Comparison of ENCODE assay signal across 36 cellular contexts in genomic region chr13:112092453-112092852, GRCh38. TPM values are rescaled to one million over a fixed set of nuclear protein-coding genes. Genes with fewer than 3 reads are reported as not detected.
"Had no signal": no experiment of that assay in that cellular context is flagged by ENCODE, and none has a peak within 500 bp of the region (broad histone marks: within the 10 kb centered on the region; RNA-seq: fewer than 3 reads in every experiment).

No MANE protein-coding gene starts in this region.

- H3K27me3 Mint-ChIP-seq: activated CD4-positive, alpha-beta memory T cell treated with anti-CD3 and anti-CD28 coated beads, Interleukin-2, amount 10 ng/mL, durations not matched to agents 7 days and 5 days; activated naive CD4-positive, alpha-beta T cell treated with anti-CD3 and anti-CD28 coated beads, Interleukin-2, amount 10 ng/mL, durations not matched to agents 7 days and 5 days had no signal

- H3K4me1 ChIP-seq: esophagus muscularis mucosa, foreskin keratinocyte, gastrocnemius medialis, heart left ventricle had no signal

- H3K27me3 ChIP-seq: brain microvascular endothelial cell, foreskin keratinocyte had no signal

- H3K27ac ChIP-seq: brain microvascular endothelial cell, coronary artery, dorsolateral prefrontal cortex, esophagus muscularis mucosa, foreskin keratinocyte, gastrocnemius medialis, heart left ventricle, WERI-Rb-1 had no signal

- H3K4me3 ChIP-seq: coronary artery, dorsolateral prefrontal cortex, esophagus muscularis mucosa, gastrocnemius medialis, heart left ventricle had no signal

- H3K4me1 Mint-ChIP-seq: activated CD4-positive, alpha-beta memory T cell treated with anti-CD3 and anti-CD28 coated beads, Interleukin-2, amount 10 ng/mL, durations not matched to agents 7 days and 5 days; activated CD4-positive, alpha-beta T cell treated with anti-CD3 and anti-CD28 coated beads for 36 hours; activated CD4-positive, alpha-beta T cell treated with anti-CD3 and anti-CD28 coated beads, Interleukin-2, amount 10 ng/mL, durations not matched to agents 24 days and 14 days; activated naive CD4-positive, alpha-beta T cell treated with anti-CD3 and anti-CD28 coated beads, Interleukin-2, amount 10 ng/mL, durations not matched to agents 7 days and 5 days; activated naive CD8-positive, alpha-beta T cell treated with anti-CD3 and anti-CD28 coated beads, Interleukin-2, amount 10 ng/mL, durations not matched to agents 7 days and 5 days; central memory CD8-positive, alpha-beta T cell; endodermal cell; T-helper 17 cell had no signal

- ATAC-seq: activated CD4-positive, alpha-beta T cell treated with anti-CD3 and anti-CD28 coated beads for 36 hours; activated naive CD4-positive, alpha-beta T cell treated with anti-CD3 and anti-CD28 coated beads, Interleukin-2, amount 50 U/mL, for 72 hours; activated T-cell treated with anti-CD3 and anti-CD28 coated beads, Interleukin-2, amount 50 U/mL, for 72 hours; foreskin keratinocyte; gastrocnemius medialis; heart left ventricle; T-helper 17 cell had no signal

- H3K4me3 Mint-ChIP-seq: activated CD4-positive, alpha-beta memory T cell treated with anti-CD3 and anti-CD28 coated beads, Interleukin-2, amount 10 ng/mL, durations not matched to agents 7 days and 5 days; activated CD4-positive, alpha-beta T cell treated with anti-CD3 and anti-CD28 coated beads for 36 hours; activated CD4-positive, alpha-beta T cell treated with anti-CD3 and anti-CD28 coated beads, Interleukin-2, amount 10 ng/mL, durations not matched to agents 24 days and 14 days; activated naive CD4-positive, alpha-beta T cell treated with anti-CD3 and anti-CD28 coated beads, Interleukin-2, amount 10 ng/mL, durations not matched to agents 7 days and 5 days; activated naive CD8-positive, alpha-beta T cell treated with anti-CD3 and anti-CD28 coated beads, Interleukin-2, amount 10 ng/mL, durations not matched to agents 7 days and 5 days; activated T-cell treated with anti-CD3 and anti-CD28 coated beads, Interleukin-2, amount 50 U/mL, for 24 hours; activated T-cell treated with anti-CD3 and anti-CD28 coated beads, Interleukin-2, amount 50 U/mL, for 72 hours; central memory CD8-positive, alpha-beta T cell; dendritic cell treated with granulocyte-macrophage colony-stimulating factor and Interleukin-4, amounts not matched to agents 40 ng/mL and 50 ng/mL, for 4 days; endodermal cell; T-helper 17 cell; T-helper 2 cell treated with Interferon-gamma antibody and Interleukin-4, amounts not matched to agents 5 μg/mL and 100 μg/mL, for 36 hours had no signal

- H3K27ac Mint-ChIP-seq: activated CD4-positive, alpha-beta memory T cell treated with anti-CD3 and anti-CD28 coated beads, Interleukin-2, amount 10 ng/mL, durations not matched to agents 7 days and 5 days; activated CD4-positive, alpha-beta T cell treated with anti-CD3 and anti-CD28 coated beads for 36 hours; activated CD4-positive, alpha-beta T cell treated with anti-CD3 and anti-CD28 coated beads, Interleukin-2, amount 10 ng/mL, durations not matched to agents 24 days and 14 days; activated naive CD4-positive, alpha-beta T cell treated with anti-CD3 and anti-CD28 coated beads, Interleukin-2, amount 10 ng/mL, durations not matched to agents 7 days and 5 days; activated naive CD4-positive, alpha-beta T cell treated with anti-CD3 and anti-CD28 coated beads, Interleukin-2, amount 50 U/mL, for 72 hours; activated naive CD8-positive, alpha-beta T cell treated with anti-CD3 and anti-CD28 coated beads, Interleukin-2, amount 10 ng/mL, durations not matched to agents 7 days and 5 days; activated T-cell treated with anti-CD3 and anti-CD28 coated beads, Interleukin-2, amount 50 U/mL, for 24 hours; activated T-cell treated with anti-CD3 and anti-CD28 coated beads, Interleukin-2, amount 50 U/mL, for 72 hours; dendritic cell treated with granulocyte-macrophage colony-stimulating factor and Interleukin-4, amounts not matched to agents 40 ng/mL and 50 ng/mL, for 4 days; endodermal cell; T-helper 17 cell; T-helper 2 cell treated with Interferon-gamma antibody and Interleukin-4, amounts not matched to agents 5 μg/mL and 100 μg/mL, for 36 hours had no signal

- H3K36me3 Mint-ChIP-seq: activated naive CD4-positive, alpha-beta T cell treated with anti-CD3 and anti-CD28 coated beads, Interleukin-2, amount 10 ng/mL, durations not matched to agents 7 days and 5 days; activated naive CD8-positive, alpha-beta T cell treated with anti-CD3 and anti-CD28 coated beads, Interleukin-2, amount 10 ng/mL, durations not matched to agents 7 days and 5 days had no signal

- DNase-seq: activated CD4-positive, alpha-beta memory T cell treated with anti-CD3 and anti-CD28 coated beads, Interleukin-2, amount 10 ng/mL, durations not matched to agents 7 days and 5 days; activated CD4-positive, alpha-beta T cell treated with anti-CD3 and anti-CD28 coated beads for 36 hours; activated CD4-positive, alpha-beta T cell treated with anti-CD3 and anti-CD28 coated beads, Interleukin-2, amount 10 ng/mL, durations not matched to agents 24 days and 14 days; activated CD4-positive, CD25-positive, alpha-beta regulatory T cell; activated CD4-positive, CD25-positive, alpha-beta regulatory T cell treated with anti-CD3 and anti-CD28 coated beads, Interleukin-2, amount 50 U/mL, for 72 hours; activated CD8-positive, alpha-beta memory T cell treated with anti-CD3 and anti-CD28 coated beads, Interleukin-2, amount 50 U/mL, for 48 hours; activated gamma-delta T cell; activated naive CD4-positive, alpha-beta T cell; activated naive CD4-positive, alpha-beta T cell treated with anti-CD3 and anti-CD28 coated beads, Interleukin-2, amount 10 ng/mL, durations not matched to agents 7 days and 5 days; activated naive CD8-positive, alpha-beta T cell treated with anti-CD3 and anti-CD28 coated beads, Interleukin-2, amount 10 ng/mL, durations not matched to agents 7 days and 5 days; activated T-cell treated with anti-CD3 and anti-CD28 coated beads for 4 hours; activated T-cell treated with anti-CD3 and anti-CD28 coated beads, Interleukin-2, amount 50 U/mL, for 24 hours; activated T-cell treated with anti-CD3 and anti-CD28 coated beads, Interleukin-2, amount 50 U/mL, for 72 hours; anterior cingulate cortex; brain microvascular endothelial cell; dorsolateral prefrontal cortex; effector memory CD4-positive, alpha-beta T cell; endodermal cell; erythroblast; foreskin keratinocyte; gastrocnemius medialis; glutamatergic neuron; heart left ventricle; T-helper 1 cell; T-helper 17 cell; T1000; WERI-Rb-1 had no signal

- H3K9me3 ChIP-seq: esophagus muscularis mucosa, gastrocnemius medialis, heart left ventricle had no signal

- H3K9me3 Mint-ChIP-seq: activated CD4-positive, alpha-beta memory T cell treated with anti-CD3 and anti-CD28 coated beads, Interleukin-2, amount 10 ng/mL, durations not matched to agents 7 days and 5 days; activated CD4-positive, alpha-beta T cell treated with anti-CD3 and anti-CD28 coated beads, Interleukin-2, amount 10 ng/mL, durations not matched to agents 24 days and 14 days; activated naive CD4-positive, alpha-beta T cell treated with anti-CD3 and anti-CD28 coated beads, Interleukin-2, amount 50 U/mL, for 72 hours; activated T-cell treated with anti-CD3 and anti-CD28 coated beads, Interleukin-2, amount 50 U/mL, for 24 hours; activated T-cell treated with anti-CD3 and anti-CD28 coated beads, Interleukin-2, amount 50 U/mL, for 72 hours; central memory CD8-positive, alpha-beta T cell; dendritic cell treated with granulocyte-macrophage colony-stimulating factor and Interleukin-4, amounts not matched to agents 40 ng/mL and 50 ng/mL, for 4 days; endodermal cell; T-helper 2 cell treated with Interferon-gamma antibody and Interleukin-4, amounts not matched to agents 5 μg/mL and 100 μg/mL, for 36 hours had no signal

- H3K36me3 ChIP-seq: brain microvascular endothelial cell, esophagus muscularis mucosa, gastrocnemius medialis, heart left ventricle, WERI-Rb-1 had no signal

RNA-seq across cellular contexts. Expression of gene SOX1, which starts 25.5 kb away (rescaled TPM):
- total RNA-seq: activated CD4-positive, alpha-beta memory T cell treated with anti-CD3 and anti-CD28 coated beads, Interleukin-2, amount 10 ng/mL, durations not matched to agents 7 days and 5 days; activated CD4-positive, alpha-beta T cell treated with anti-CD3 and anti-CD28 coated beads for 36 hours; activated CD4-positive, alpha-beta T cell treated with anti-CD3 and anti-CD28 coated beads, Interleukin-2, amount 10 ng/mL, durations not matched to agents 24 days and 14 days; activated naive CD4-positive, alpha-beta T cell treated with anti-CD3 and anti-CD28 coated beads, Interleukin-2, amount 50 U/mL, for 72 hours; activated naive CD8-positive, alpha-beta T cell treated with anti-CD3 and anti-CD28 coated beads, Interleukin-2, amount 10 ng/mL, durations not matched to agents 7 days and 5 days; astrocyte; bronchial epithelial cell; cardiac septum; endodermal cell; foreskin keratinocyte; gastrocnemius medialis; heart left ventricle; T-helper 17 cell had no signal
- polyA plus RNA-seq: foreskin keratinocyte, heart left ventricle had no signal
